Comparison of ENCODE assay signal across 1 cellular context in the genomic region with DNA sequence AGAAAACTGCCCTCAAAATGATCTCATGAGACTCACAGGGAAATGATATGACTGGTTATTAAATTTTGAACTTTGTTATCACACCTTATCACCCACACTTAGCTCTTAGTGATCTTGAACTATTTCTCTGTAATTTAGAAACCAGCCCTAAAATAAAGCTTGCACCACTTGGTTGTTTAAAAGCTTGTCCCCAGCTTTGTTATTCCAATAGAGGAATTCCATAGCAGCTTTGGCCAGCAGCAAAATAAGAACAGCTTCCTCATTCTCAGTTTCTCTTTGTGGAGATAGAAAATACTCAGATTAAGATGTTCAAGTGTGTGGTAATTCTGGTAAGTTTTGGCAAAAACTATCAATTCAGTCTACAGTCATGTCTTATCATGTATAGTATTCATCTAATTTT.
TF ChIP-seq lines count a peak whose summit lies in the region.

No MANE protein-coding gene starts in this region.

TF ChIP-seq in WTC11, 78 proteins besides CTCF, POLR2A, EP300 and RAD21 (continued from another document):
- TF ChIP-seq, protein P1, sequence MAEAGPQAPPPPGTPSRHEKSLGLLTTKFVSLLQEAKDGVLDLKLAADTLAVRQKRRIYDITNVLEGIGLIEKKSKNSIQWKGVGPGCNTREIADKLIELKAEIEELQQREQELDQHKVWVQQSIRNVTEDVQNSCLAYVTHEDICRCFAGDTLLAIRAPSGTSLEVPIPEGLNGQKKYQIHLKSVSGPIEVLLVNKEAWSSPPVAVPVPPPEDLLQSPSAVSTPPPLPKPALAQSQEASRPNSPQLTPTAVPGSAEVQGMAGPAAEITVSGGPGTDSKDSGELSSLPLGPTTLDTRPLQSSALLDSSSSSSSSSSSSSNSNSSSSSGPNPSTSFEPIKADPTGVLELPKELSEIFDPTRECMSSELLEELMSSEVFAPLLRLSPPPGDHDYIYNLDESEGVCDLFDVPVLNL (CRISPR knock-in tag; IDR thresholded peaks at IDR 0.05; ENCODE audit: borderline replicate concordance, low read depth): no peak
- TF ChIP-seq RORB (CRISPR knock-in tag; IDR thresholded peaks at IDR 0.05): no peak
- TF ChIP-seq, protein P2, sequence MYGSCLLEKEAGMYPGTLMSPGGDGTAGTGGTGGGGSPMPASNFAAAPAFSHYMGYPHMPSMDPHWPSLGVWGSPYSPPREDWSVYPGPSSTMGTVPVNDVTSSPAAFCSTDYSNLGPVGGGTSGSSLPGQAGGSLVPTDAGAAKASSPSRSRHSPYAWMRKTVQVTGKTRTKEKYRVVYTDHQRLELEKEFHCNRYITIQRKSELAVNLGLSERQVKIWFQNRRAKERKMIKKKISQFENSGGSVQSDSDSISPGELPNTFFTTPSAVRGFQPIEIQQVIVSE (CRISPR knock-in tag; IDR thresholded peaks at IDR 0.05; ENCODE audit: borderline replicate concordance): no peak
- TF ChIP-seq, protein P3, sequence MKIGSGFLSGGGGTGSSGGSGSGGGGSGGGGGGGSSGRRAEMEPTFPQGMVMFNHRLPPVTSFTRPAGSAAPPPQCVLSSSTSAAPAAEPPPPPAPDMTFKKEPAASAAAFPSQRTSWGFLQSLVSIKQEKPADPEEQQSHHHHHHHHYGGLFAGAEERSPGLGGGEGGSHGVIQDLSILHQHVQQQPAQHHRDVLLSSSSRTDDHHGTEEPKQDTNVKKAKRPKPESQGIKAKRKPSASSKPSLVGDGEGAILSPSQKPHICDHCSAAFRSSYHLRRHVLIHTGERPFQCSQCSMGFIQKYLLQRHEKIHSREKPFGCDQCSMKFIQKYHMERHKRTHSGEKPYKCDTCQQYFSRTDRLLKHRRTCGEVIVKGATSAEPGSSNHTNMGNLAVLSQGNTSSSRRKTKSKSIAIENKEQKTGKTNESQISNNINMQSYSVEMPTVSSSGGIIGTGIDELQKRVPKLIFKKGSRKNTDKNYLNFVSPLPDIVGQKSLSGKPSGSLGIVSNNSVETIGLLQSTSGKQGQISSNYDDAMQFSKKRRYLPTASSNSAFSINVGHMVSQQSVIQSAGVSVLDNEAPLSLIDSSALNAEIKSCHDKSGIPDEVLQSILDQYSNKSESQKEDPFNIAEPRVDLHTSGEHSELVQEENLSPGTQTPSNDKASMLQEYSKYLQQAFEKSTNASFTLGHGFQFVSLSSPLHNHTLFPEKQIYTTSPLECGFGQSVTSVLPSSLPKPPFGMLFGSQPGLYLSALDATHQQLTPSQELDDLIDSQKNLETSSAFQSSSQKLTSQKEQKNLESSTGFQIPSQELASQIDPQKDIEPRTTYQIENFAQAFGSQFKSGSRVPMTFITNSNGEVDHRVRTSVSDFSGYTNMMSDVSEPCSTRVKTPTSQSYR (CRISPR knock-in tag; IDR thresholded peaks at IDR 0.05): no peak
